ENCODE assay signal across 30 cellular contexts in genomic region chr12:52518574-52519469, GRCh38. TPM values are rescaled to one million over a fixed set of nuclear protein-coding genes. Genes with fewer than 3 reads are reported as not detected.
DNase-seq lines count a peak whose midpoint lies in the region; ATAC-seq and TF ChIP-seq lines count a peak whose summit lies in the region.
"Had no signal": no experiment of that assay in that cellular context is flagged by ENCODE, and none has a peak within 500 bp of the region (broad histone marks: within the 10 kb centered on the region; RNA-seq: fewer than 3 reads in every experiment).

No MANE protein-coding gene starts in this region.

- peak overlapping the region; percentile 67 for H3K4me2 ChIP-seq in OCI-LY3 (ENCODE audit: low read length)
- H3K4me2 ChIP-seq: hepatocyte, neural progenitor cell had no signal

- no peak for TF ChIP-seq POLR2A in breast epithelium (IDR thresholded peaks at IDR 0.05)
- TF ChIP-seq POLR2A in erythroblast (IDR thresholded peaks at IDR 0.05; ENCODE audit: low read length) = no peak

- TF ChIP-seq CTCF in OCI-LY3 (IDR thresholded peaks at IDR 0.05; ENCODE audit: low read depth, low read length) (no peak), breast epithelium (IDR thresholded peaks at IDR 0.05) (no peak), foreskin keratinocyte (conservative IDR thresholded peaks at IDR 0.05) (no peak)

- no peak overlapping the region for H2AFZ ChIP-seq in OCI-LY3 (ENCODE audit: low read depth, low read length)
- H2AFZ ChIP-seq: hepatocyte, neural progenitor cell had no signal

- no peak overlapping the region for H3K27ac ChIP-seq in OCI-LY3 (ENCODE audit: low read length)
- peak overlapping the region; percentile 89 to 90 for H3K27ac ChIP-seq in breast epithelium
- H3K27ac ChIP-seq in foreskin keratinocyte = peak overlapping the region; percentile 100
- H3K27ac ChIP-seq in skin epidermis = peak overlapping the region in 20 of 21 experiments; percentile 12 to 89 (median 76)
- H3K27ac ChIP-seq in effector memory CD4-positive, alpha-beta T cell (ENCODE audit: insufficient read depth, low read length, poor library complexity, severe bottlenecking) = no peak overlapping the region
- H3K27ac ChIP-seq: hepatocyte, neural progenitor cell, SJSA1, uterus had no signal

- intact Hi-C loops in breast epithelium (cut with DNase I; ENCODE audit: low total_unique reads) = no loop called here

- no peaks in the 10 kb centered on the region for H4K20me1 ChIP-seq in OCI-LY3 (ENCODE audit: insufficient read depth, low read length)

- H3K4me1 ChIP-seq in OCI-LY3 (ENCODE audit: low read length) (peaks cover 40% of the 10 kb centered on the region), breast epithelium (peaks cover 0 to 6% of the 10 kb centered on the region in 2 donors), foreskin keratinocyte (peaks cover 13% of the 10 kb centered on the region)
- H3K4me1 ChIP-seq in effector memory CD4-positive, alpha-beta T cell (ENCODE audit: control insufficient read depth, insufficient read depth, low read length, poor library complexity, severe bottlenecking) = no peaks in the 10 kb centered on the region
- H3K4me1 ChIP-seq: neural progenitor cell, SJSA1, uterus had no signal

- H3K4me3 ChIP-seq in OCI-LY3 (ENCODE audit: low read length) (peak overlapping the region; percentile 72), breast epithelium (peak overlapping the region in 2 of 3 donors; percentile 59 to 69), skin epidermis (peak overlapping the region; percentile 29 to 49 (median 36))
- H3K4me3 ChIP-seq in effector memory CD4-positive, alpha-beta T cell (ENCODE audit: insufficient read depth, low read depth, low read length, poor library complexity, severe bottlenecking) = no peak overlapping the region
- H3K4me3 ChIP-seq: hepatocyte, neural progenitor cell, SJSA1, uterus had no signal

- H3K36me3 ChIP-seq in OCI-LY3 (replicated peaks; ENCODE audit: low read depth, low read length) (no peaks in the 10 kb centered on the region), breast epithelium (no peaks in the 10 kb centered on the region)
- no peaks in the 10 kb centered on the region for H3K36me3 ChIP-seq in effector memory CD4-positive, alpha-beta T cell (ENCODE audit: control insufficient read depth, insufficient read depth, low read length)
- H3K36me3 ChIP-seq: neural progenitor cell, SJSA1, uterus had no signal

- H3K79me2 ChIP-seq in OCI-LY3 (ENCODE audit: low read length) = no peaks in the 10 kb centered on the region
- H3K79me2 ChIP-seq: hepatocyte had no signal

- no peaks in the 10 kb centered on the region for H3K9me3 ChIP-seq in OCI-LY3 (ENCODE audit: insufficient read depth, low read length)
- H3K9me3 ChIP-seq in breast epithelium = no peaks in the 10 kb centered on the region
- H3K9me3 ChIP-seq in effector memory CD4-positive, alpha-beta T cell (ENCODE audit: control insufficient read depth, low read length) = no peaks in the 10 kb centered on the region
- H3K9me3 ChIP-seq: SJSA1, uterus had no signal

- no peak for ATAC-seq in foreskin keratinocyte
- no peak for ATAC-seq in HG02642 (IDR thresholded peaks at IDR 0.05; ENCODE audit: poor library complexity, unreplicated experiment)
- ATAC-seq: activated T-cell treated with anti-CD3 and anti-CD28 coated beads, Interleukin-2, amount 50 U/mL, for 72 hours; left ventricle myocardium superior; Panc1 had no signal

- H3K9ac ChIP-seq in OCI-LY3 (ENCODE audit: low read length) = peak overlapping the region; percentile 16; the same call in 1 of the 2 replicates
- H3K9ac ChIP-seq: neural progenitor cell had no signal

- peaks cover 3% of the 10 kb centered on the region; the same call in 1 of the 2 replicates for H3K27me3 ChIP-seq in OCI-LY3 (ENCODE audit: low read depth, low read length)
- no peaks in the 10 kb centered on the region for H3K27me3 ChIP-seq in breast epithelium
- H3K27me3 ChIP-seq in foreskin keratinocyte = no peaks in the 10 kb centered on the region
- H3K27me3 ChIP-seq in effector memory CD4-positive, alpha-beta T cell (replicated peaks; ENCODE audit: control insufficient read depth, insufficient read depth, low read length, poor library complexity, severe bottlenecking) = no peaks in the 10 kb centered on the region
- H3K27me3 ChIP-seq: hepatocyte, neural progenitor cell, uterus had no signal

- DNase-seq in breast epithelium (ENCODE audit: low spot score in 2 of 2) (peak in 1 of 2 donors; percentile 17), foreskin keratinocyte (no peak), erythroblast (lab: John Stamatoyannopoulos, UW) (no peak)
- DNase-seq in effector memory CD4-positive, alpha-beta T cell = no peak
- DNase-seq: activated naive CD4-positive, alpha-beta T cell treated with anti-CD3 and anti-CD28 coated beads, Interleukin-2, amount 50 U/mL, for 16 hours; activated T-cell treated with anti-CD3 and anti-CD28 coated beads, Interleukin-2, amount 50 U/mL, for 72 hours; amygdala; C1 segment of cervical spinal cord; dermis blood vessel endothelial cell; DND-41; foreskin melanocyte; KG1; left ventricle myocardium superior; NCI-H1436; NCI-H446 treated with DMSO at 0.1 percent for 48 hours; posterior cingulate gyrus; T-helper 1 cell; uterus had no signal

RNA-seq across cellular contexts. Expression of gene KRT5, which starts 1.4 kb away (rescaled TPM):
- total RNA-seq in breast epithelium (100 to 1,000 TPM in 2 of 3 donors, 1 to 10 TPM in 1; 4.3 to 464 (median 413) TPM), foreskin keratinocyte (14,096 and 16,153 TPM in 2 replicates)
- 14,175 and 15,868 TPM in 2 replicates for polyA plus RNA-seq in foreskin keratinocyte
- total RNA-seq: activated CD8-positive, alpha-beta memory T cell treated with anti-CD3 and anti-CD28 coated beads for 36 hours; activated T-cell treated with anti-CD3 and anti-CD28 coated beads, Interleukin-2, amount 50 U/mL, for 72 hours; H1; HT1080; SJSA1 had no signal

RNA-seq across cellular contexts. Expression of gene KRT6A, which starts 25.8 kb away (rescaled TPM):
- total RNA-seq in breast epithelium (1 to 10 TPM in 1 of 3 donors, under 1 TPM in 1, not detected in 1; 0.33 to 3.1 TPM), foreskin keratinocyte (5,507 and 5,589 TPM in 2 replicates)
- 5,333 and 5,444 TPM in 2 replicates for polyA plus RNA-seq in foreskin keratinocyte
- total RNA-seq: activated CD8-positive, alpha-beta memory T cell treated with anti-CD3 and anti-CD28 coated beads for 36 hours; activated T-cell treated with anti-CD3 and anti-CD28 coated beads, Interleukin-2, amount 50 U/mL, for 72 hours; H1; HT1080; SJSA1 had no signal
- polyA plus RNA-seq: endothelial cell of umbilical vein had no signal

RNA-seq across cellular contexts. Expression of gene KRT71, which starts 34.1 kb away (rescaled TPM):
- under 1 TPM in 1 of 3 donors, not detected in 2; 0.16 TPM for total RNA-seq in breast epithelium
- not detected in 2 replicates for total RNA-seq in foreskin keratinocyte
- polyA plus RNA-seq in foreskin keratinocyte = not detected in 2 replicates
- total RNA-seq: activated CD8-positive, alpha-beta memory T cell treated with anti-CD3 and anti-CD28 coated beads for 36 hours; activated T-cell treated with anti-CD3 and anti-CD28 coated beads, Interleukin-2, amount 50 U/mL, for 72 hours; dermis blood vessel endothelial cell; endothelial cell of umbilical vein; H1; hepatocyte; HT1080; left ventricle myocardium superior; SJSA1; subcutaneous adipose tissue; uterus had no signal
- polyA plus RNA-seq: endothelial cell of umbilical vein, H1, hepatocyte had no signal

RNA-seq across cellular contexts. Expression of gene KRT6C, which starts 45.2 kb away (rescaled TPM):
- total RNA-seq in breast epithelium = not detected
- total RNA-seq in foreskin keratinocyte = 4.5 and 7.6 TPM in 2 replicates
- polyA plus RNA-seq in foreskin keratinocyte = 4.0 and 6.3 TPM in 2 replicates
- total RNA-seq: activated CD8-positive, alpha-beta memory T cell treated with anti-CD3 and anti-CD28 coated beads for 36 hours; activated T-cell treated with anti-CD3 and anti-CD28 coated beads, Interleukin-2, amount 50 U/mL, for 72 hours; dermis blood vessel endothelial cell; endothelial cell of umbilical vein; H1; HT1080; left ventricle myocardium superior; SJSA1; subcutaneous adipose tissue had no signal
- polyA plus RNA-seq: endothelial cell of umbilical vein, H1 had no signal

RNA-seq across cellular contexts. Expression of gene KRT74, which starts 54.8 kb away (rescaled TPM):
- total RNA-seq in breast epithelium (not detected), foreskin keratinocyte (not detected in 2 replicates)
- polyA plus RNA-seq in foreskin keratinocyte = 0.07 TPM in 2 replicates
- total RNA-seq: activated CD8-positive, alpha-beta memory T cell treated with anti-CD3 and anti-CD28 coated beads for 36 hours; dermis blood vessel endothelial cell; endothelial cell of umbilical vein; H1; hepatocyte; HT1080; left ventricle myocardium superior; SJSA1; subcutaneous adipose tissue; uterus had no signal
- polyA plus RNA-seq: endothelial cell of umbilical vein, H1, hepatocyte had no signal

Comparison
In these comparisons a context has a peak if more than half of its experiments do, and no peak if none do; other contexts are left out.
1. H3K27ac ChIP-seq: peak in breast epithelium (2 of 2), foreskin keratinocyte (single experiment) and skin epidermis (20 of 21); none in OCI-LY3 (single experiment) and effector memory CD4-positive, alpha-beta T cell (single experiment).
2. RNA of gene KRT5, which starts 1.4 kb away (total RNA-seq): 14,096 to 16,153 TPM in foreskin keratinocyte; 4.3 to 464 TPM in breast epithelium; every median in the first group is over 10 times any median in the second.
3. RNA of gene KRT6A, which starts 25.8 kb away (total RNA-seq): 5,507 to 5,589 TPM in foreskin keratinocyte; 0.33 to 3.1 TPM in breast epithelium; every median in the first group is over 1,000 times any median in the second.